9 cellular contexts compared by ENCODE assay signal in genomic region chr3:65685621-65686020, GRCh38.
DNase-seq lines count a peak whose midpoint lies in the region; ATAC-seq, FAIRE-seq and TF ChIP-seq lines count a peak whose summit lies in the region.
"Had no signal": no experiment of that assay in that cellular context is flagged by ENCODE, and none has a peak within 500 bp of the region (broad histone marks: within the 10 kb centered on the region; RNA-seq: fewer than 3 reads in every experiment).

No MANE protein-coding gene starts in this region.

- ATAC-seq in left ventricle myocardium superior, result peak; percentile 26
- no peak for ATAC-seq in body of pancreas
- no peak for ATAC-seq in HepG2
- ATAC-seq in aorta (ENCODE audit: low FRiP score), result no peak

- POLR2A ChIA-PET in HepG2 (lab: Yijun Ruan, JAX), result no interaction called here

- TF ChIP-seq EP300 in HepG2 (IDR thresholded peaks at IDR 0.05; ENCODE audit: low read depth in 2 of 2, low read length in 2 of 2) (no peak), HepG2 (CRISPR knock-in tag; IDR thresholded peaks at IDR 0.05; ENCODE audit: borderline replicate concordance) (no peak)

- 46% methylated on average over 3 of the region's 3 CpGs for WGBS in body of pancreas, 2 donors
- WGBS in HepG2 (ENCODE audit: low lambda C conversion rate), result 76% methylated on average over 3 of the region's 3 CpGs
- WGBS in aorta, 2 donors, result 8 to 12% methylated on average over 3 of the region's 3 CpGs

- H3K36me3 ChIP-seq in body of pancreas (replicated peaks in 1 of 2; ENCODE audit: insufficient read depth in 1 of 2, low read depth in 2 of 2) (no peaks in the 10 kb centered on the region), HepG2 (replicated peaks in 1 of 2; ENCODE audit: control insufficient read depth in 1 of 2, insufficient read depth in 2 of 2, low read length in 2 of 2) (0 out of 5 replicates have a peak, but pooled peaks cover 0 to 2% of the 10 kb centered on the region in 2 experiments), aorta (ENCODE audit: control insufficient read depth in 1 of 2, insufficient read depth in 2 of 2, low read length in 1 of 2) (no peaks in the 10 kb centered on the region)

- H3K4me2 ChIP-seq in HepG2 (ENCODE audit: low read depth, low read length), result no peak overlapping the region

- TF ChIP-seq RAD21 in HepG2 (CRISPR knock-in tag; IDR thresholded peaks at IDR 0.05), result no peak

- H3K27ac ChIP-seq in body of pancreas (no peak overlapping the region), HepG2 (ENCODE audit: extremely low read length, insufficient read depth, low read length) (peak overlapping the region; percentile 23), aorta (ENCODE audit: low read depth in 1 of 2, low read length in 2 of 2) (peak overlapping the region; percentile 40 to 53)

- in situ Hi-C loops in HepG2 (cut with HindIII; ENCODE audit: extremely low pct_ligation_motif_present, low pct_unique_long_range_greater_than_20kb), result no loop called here

- FAIRE-seq in HepG2 (lab: Jason Lieb, UNC), result no peak

- H3K9ac ChIP-seq in HepG2 (ENCODE audit: insufficient read depth, low read depth, low read length), result no peak overlapping the region

- DNase-seq in left ventricle myocardium superior (no peak), cardiac septum (ENCODE audit: low spot score) (no peak), body of pancreas (peak in 3 of 4 donors; percentile 22 to 47 (median 31)), HepG2 (ENCODE audit: low spot score) (peak; percentile 7), aorta (no peak), A172 (ENCODE audit: low spot score) (no peak), NCI-H748 treated with DMSO at 0.1 percent for 48 hours (lab: John Stamatoyannopoulos, UW) (no peak), middle frontal gyrus (ENCODE audit: extremely low spot score, low spot score) (no peak)
- DNase-seq: activated CD4-positive, CD25-positive, alpha-beta regulatory T cell had no signal

- no TSS peak for BruUV-seq in HepG2 (replicated peaks; lab: Mats Ljungman, UMichigan)

- intact Hi-C loops in left ventricle myocardium superior (cut with micrococcal nuclease), result no loop called here
- intact Hi-C loops in cardiac septum (cut with DNase I), result no loop called here
- intact Hi-C loops in body of pancreas (cut with DNase I), result no loop called here
- intact Hi-C loops in HepG2 (cut with micrococcal nuclease; ENCODE audit: unreplicated experiment), result no loop called here
- intact Hi-C loops in aorta (cut with DNase I), result no loop called here

- TF ChIP-seq CTCF in body of pancreas (IDR thresholded peaks at IDR 0.05), result no peak
- no peak for TF ChIP-seq CTCF in HepG2 (CRISPR knock-in tag; IDR thresholded peaks at IDR 0.05)

- H3K27me3 ChIP-seq in body of pancreas (no peaks in the 10 kb centered on the region), HepG2 (ENCODE audit: control insufficient read depth in 1 of 2, insufficient read depth in 2 of 2, low read length in 2 of 2) (no peaks in the 10 kb centered on the region), aorta (ENCODE audit: control insufficient read depth in 1 of 2, insufficient read depth in 2 of 2, low read length in 1 of 2) (no peaks in the 10 kb centered on the region)

- H3K79me2 ChIP-seq in HepG2 (ENCODE audit: insufficient read depth, low read length), result peaks cover 6% of the 10 kb centered on the region

- H3K4me3 ChIP-seq in body of pancreas, result no peak overlapping the region
- H3K4me3 ChIP-seq in HepG2 (replicated peaks in 1 of 3; ENCODE audit: insufficient read depth in 1 of 3, low read depth in 2 of 3, low read length in 3 of 3), result no peak overlapping the region
- H3K4me3 ChIP-seq in aorta (ENCODE audit: low read length in 2 of 2), result no peak overlapping the region

- H2AFZ ChIP-seq in HepG2 (ENCODE audit: low read length), result no peak overlapping the region

- CTCF ChIA-PET in HepG2 (lab: Yijun Ruan, JAX; ENCODE audit: low intra/inter-chr PET ratio, low total read pairs), result no interaction called here

- H4K20me1 ChIP-seq in HepG2 (ENCODE audit: insufficient read depth, low read length), result peaks cover 18% of the 10 kb centered on the region

- no peaks in the 10 kb centered on the region for H3K9me3 ChIP-seq in body of pancreas
- no peaks in the 10 kb centered on the region for H3K9me3 ChIP-seq in HepG2 (ENCODE audit: low read length)
- H3K9me3 ChIP-seq in aorta (ENCODE audit: control insufficient read depth, low read length), result no peaks in the 10 kb centered on the region

- no peak for TF ChIP-seq POLR2A in body of pancreas (IDR thresholded peaks at IDR 0.05)
- TF ChIP-seq POLR2A in HepG2 (IDR thresholded peaks at IDR 0.05; ENCODE audit: insufficient read depth in 1 of 2, low read depth in 2 of 2, low read length in 2 of 2), result no peak

- peaks cover 9% of the 10 kb centered on the region for H3K4me1 ChIP-seq in body of pancreas
- peaks cover 17% of the 10 kb centered on the region; the same call in 1 of the 2 replicates for H3K4me1 ChIP-seq in HepG2 (ENCODE audit: insufficient read depth, low read length)
- H3K4me1 ChIP-seq in aorta (ENCODE audit: control insufficient read depth in 1 of 2, insufficient read depth in 2 of 2, low read length in 2 of 2), result peaks cover 0 to 4% of the 10 kb centered on the region in 2 donors

TF ChIP-seq in HepG2, 621 proteins besides CTCF, POLR2A, EP300 and RAD21:
- TF ChIP-seq SOX13 (IDR thresholded peaks at IDR 0.05) (no peak), SOX13 (CRISPR knock-in tag; conservative IDR thresholded peaks at IDR 0.05 in 1 of 2, IDR thresholded peaks at IDR 0.05 in 1 of 2) (no peak), ZBTB38 (CRISPR knock-in tag; IDR thresholded peaks at IDR 0.05) (no peak), HDAC6 (IDR thresholded peaks at IDR 0.05; ENCODE audit: low read depth, low read length) (no peak), XRCC5 (optimal IDR thresholded peaks at IDR 0.05; ENCODE audit: low read length) (no peak), SMARCC2 (IDR thresholded peaks at IDR 0.05) (no peak), TAF15 (IDR thresholded peaks at IDR 0.05; ENCODE audit: low read depth, low read length, poor library complexity, severe bottlenecking) (no peak), ZNF367 (CRISPR knock-in tag; IDR thresholded peaks at IDR 0.05; ENCODE audit: borderline replicate concordance) (no peak), ARNT (IDR thresholded peaks at IDR 0.05) (no peak), GATAD2A (CRISPR knock-in tag; IDR thresholded peaks at IDR 0.05) (no peak), ZNF138 (CRISPR knock-in tag; IDR thresholded peaks at IDR 0.05; ENCODE audit: low read depth) (no peak), TCF7L2 (IDR thresholded peaks at IDR 0.05; ENCODE audit: low read depth, low read length) (no peak)

Comparison
In these comparisons a context has a peak if more than half of its experiments do, and no peak if none do; other contexts are left out.
1. DNase-seq: peak in body of pancreas (3 of 4) and HepG2 (single experiment); none in left ventricle myocardium superior (single experiment), cardiac septum (single experiment), aorta (0 of 2), A172 (single experiment), NCI-H748 treated with DMSO at 0.1 percent for 48 hours (single experiment) and middle frontal gyrus (single experiment).
2. H3K27ac ChIP-seq: peak in HepG2 (single experiment) and aorta (2 of 2); none in body of pancreas (0 of 4).